Comparison of ENCODE assay signal across 16 cellular contexts in the genomic region with DNA sequence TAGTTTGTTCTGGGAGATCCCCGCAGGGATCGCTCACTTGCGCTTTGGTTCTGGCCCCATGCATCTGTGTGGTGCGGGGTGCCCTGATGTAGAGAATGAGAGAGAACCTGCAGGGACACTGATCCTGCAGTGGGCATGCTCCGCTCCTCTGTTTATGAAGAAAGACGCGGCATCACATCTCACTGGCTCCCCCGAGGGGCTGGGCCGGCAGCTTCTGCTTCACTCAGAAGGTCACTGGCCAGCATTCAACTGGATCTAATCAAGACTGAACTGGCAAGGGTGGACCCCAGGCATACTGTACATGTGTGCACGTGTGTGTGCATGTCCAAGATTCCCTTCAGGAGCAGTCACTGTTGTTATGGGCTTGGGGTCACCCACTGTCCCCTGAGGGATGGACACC.
"Had no signal": no experiment of that assay in that cellular context is flagged by ENCODE, and none has a peak within 500 bp of the region (broad histone marks: within the 10 kb centered on the region; RNA-seq: fewer than 3 reads in every experiment).

No MANE protein-coding gene starts in this region.

- H3K4me1 ChIP-seq: pancreas had no signal

- ATAC-seq: activated CD4-positive, alpha-beta T cell treated with anti-CD3 and anti-CD28 coated beads for 36 hours; activated T-cell treated with anti-CD3 and anti-CD28 coated beads, Interleukin-2, amount 50 U/mL, for 72 hours; left colon; pancreas had no signal

- H3K27ac ChIP-seq: cardiac muscle cell, pancreas, skin epidermis, VCaP had no signal

- FAIRE-seq: astrocyte, pancreas, urothelium cell line had no signal

- H3K36me3 ChIP-seq: cardiac muscle cell, pancreas had no signal

- H3K9me3 ChIP-seq: pancreas, stomach had no signal

- DNase-seq: activated CD4-positive, alpha-beta memory T cell treated with anti-CD3 and anti-CD28 coated beads, Interleukin-2, amount 10 ng/mL, durations not matched to agents 7 days and 5 days; activated CD4-positive, alpha-beta T cell treated with anti-CD3 and anti-CD28 coated beads for 36 hours; activated CD8-positive, alpha-beta memory T cell treated with anti-CD3 and anti-CD28 coated beads, Interleukin-2, amount 50 U/mL, for 4 hours; activated gamma-delta T cell treated with Interleukin-2 at 50 U/mL for 16 hours; activated naive CD8-positive, alpha-beta T cell treated with anti-CD3 and anti-CD28 coated beads, Interleukin-2, amount 10 ng/mL, durations not matched to agents 7 days and 5 days; activated T-cell treated with anti-CD3 and anti-CD28 coated beads, Interleukin-2, amount 50 U/mL, for 72 hours; left colon; mammary epithelial cell; pancreas; stomach; T-helper 1 cell had no signal

- H3K4me3 ChIP-seq: cardiac muscle cell, pancreas, skin epidermis, stomach had no signal

- H3K27me3 ChIP-seq: cardiac muscle cell, pancreas, stomach had no signal
